In genomic region chr4:77600521-77601451, GRCh38 we compare ENCODE assay signal across 8 cellular contexts. TPM values are rescaled to one million over a fixed set of nuclear protein-coding genes. Genes with fewer than 3 reads are reported as not detected.
DNase-seq lines count a peak whose midpoint lies in the region; ATAC-seq and TF ChIP-seq lines count a peak whose summit lies in the region.

No MANE protein-coding gene starts in this region.

- TF ChIP-seq CTCF in GM10248 (IDR thresholded peaks at IDR 0.05; ENCODE audit: control extremely low read depth, extremely low read depth, low read depth, missing control alignments) (peak; percentile 69), HL-60 (IDR thresholded peaks at IDR 0.05; ENCODE audit: insufficient read depth, low read length) (peak; percentile 67), parathyroid adenoma (IDR thresholded peaks at IDR 0.05) (peak; percentile 30)

- no peaks in the 10 kb centered on the region for H3K4me1 ChIP-seq in parathyroid adenoma

- peaks cover 1% of the 10 kb centered on the region for H3K36me3 Mint-ChIP-seq in activated T-helper 2 cell treated with anti-CD3 and anti-CD28 coated beads, Interferon-gamma antibody, Interleukin-2, Interleukin-4, amounts not matched to agents 10 μg/mL and 5 μg/mL and 100 μg/mL, durations not matched to agents 14 hours and 24 hours and 36 hours (ENCODE audit: low read depth)

- H3K4me3 Mint-ChIP-seq in activated T-helper 2 cell treated with anti-CD3 and anti-CD28 coated beads, Interferon-gamma antibody, Interleukin-2, Interleukin-4, amounts not matched to agents 10 μg/mL and 5 μg/mL and 100 μg/mL, durations not matched to agents 14 hours and 24 hours and 36 hours (ENCODE audit: low read depth): no peak overlapping the region

- no peak overlapping the region for H3K27ac Mint-ChIP-seq in activated T-helper 2 cell treated with anti-CD3 and anti-CD28 coated beads, Interferon-gamma antibody, Interleukin-2, Interleukin-4, amounts not matched to agents 10 μg/mL and 5 μg/mL and 100 μg/mL, durations not matched to agents 14 hours and 24 hours and 36 hours

- H3K4me2 ChIP-seq in parathyroid adenoma (ENCODE audit: low read length): no peak overlapping the region

- H3K36me3 ChIP-seq in parathyroid adenoma (ENCODE audit: control insufficient read depth, insufficient read depth, low read length): no peaks in the 10 kb centered on the region

- H3K27ac ChIP-seq in HL-60 (replicated peaks): no peak overlapping the region
- H3K27ac ChIP-seq in parathyroid adenoma: no peak overlapping the region

- no peak for TF ChIP-seq POLR2A in erythroblast (IDR thresholded peaks at IDR 0.05; ENCODE audit: low read length)

- intact Hi-C loops in activated T-helper 2 cell treated with anti-CD3 and anti-CD28 coated beads, Interferon-gamma antibody, Interleukin-2, Interleukin-4, amounts not matched to agents 10 μg/mL and 5 μg/mL and 100 μg/mL, durations not matched to agents 14 hours and 24 hours and 36 hours (cut with micrococcal nuclease): loop anchor here (1.0 to 2.0 kb wide), 6 partner anchors 14 to 215 kb away; no protein-coding TSS in a partner anchor

- CTCF ChIA-PET in GM10248 (lab: Yijun Ruan, JAX): interaction anchor here (0.6 to 8.0 kb wide), 48 partner anchors 8 to 1130 kb away, joined by 3 to 96 read pairs (median 4); no protein-coding TSS in a partner anchor

- DNase-seq in Ammon's horn (ENCODE audit: low spot score) (peak; percentile 38), GM10248 (ENCODE audit: extremely low spot score) (peak; percentile 42), HL-60 (ENCODE audit: low read depth in 1 of 2, low spot score in 1 of 2) (peak in 1 of 2 experiments; percentile 31), erythroblast (lab: John Stamatoyannopoulos, UW) (peak; percentile 9 to 33), NCI-H526 treated with DMSO at 0.1 percent for 48 hours (lab: John Stamatoyannopoulos, UW) (no peak)
- DNase-seq in activated T-helper 2 cell treated with anti-CD3 and anti-CD28 coated beads, Interferon-gamma antibody, Interleukin-2, Interleukin-4, amounts not matched to agents 10 μg/mL and 5 μg/mL and 100 μg/mL, durations not matched to agents 14 hours and 24 hours and 36 hours (ENCODE audit: low spot score): no peak

- peaks cover 1% of the 10 kb centered on the region for H3K9me3 Mint-ChIP-seq in activated T-helper 2 cell treated with anti-CD3 and anti-CD28 coated beads, Interferon-gamma antibody, Interleukin-2, Interleukin-4, amounts not matched to agents 10 μg/mL and 5 μg/mL and 100 μg/mL, durations not matched to agents 14 hours and 24 hours and 36 hours

- H2AFZ ChIP-seq in parathyroid adenoma: no peak overlapping the region

- POLR2A ChIA-PET in GM10248 (lab: Yijun Ruan, JAX): no interaction called here

- H3K4me1 Mint-ChIP-seq in activated T-helper 2 cell treated with anti-CD3 and anti-CD28 coated beads, Interferon-gamma antibody, Interleukin-2, Interleukin-4, amounts not matched to agents 10 μg/mL and 5 μg/mL and 100 μg/mL, durations not matched to agents 14 hours and 24 hours and 36 hours (ENCODE audit: low read depth): peaks cover 40% of the 10 kb centered on the region

- no peak overlapping the region for H3K9ac ChIP-seq in parathyroid adenoma

- H3K4me3 ChIP-seq in HL-60 (replicated peaks; ENCODE audit: insufficient read depth, low read length): no peak overlapping the region
- no peak overlapping the region for H3K4me3 ChIP-seq in parathyroid adenoma (ENCODE audit: low read depth, low read length)

- H3K79me2 ChIP-seq in parathyroid adenoma: no peaks in the 10 kb centered on the region

- no peaks in the 10 kb centered on the region for H3K9me3 ChIP-seq in parathyroid adenoma (ENCODE audit: control insufficient read depth, low read length)

- peaks cover 10% of the 10 kb centered on the region for H3K27me3 Mint-ChIP-seq in activated T-helper 2 cell treated with anti-CD3 and anti-CD28 coated beads, Interferon-gamma antibody, Interleukin-2, Interleukin-4, amounts not matched to agents 10 μg/mL and 5 μg/mL and 100 μg/mL, durations not matched to agents 14 hours and 24 hours and 36 hours (ENCODE audit: low read depth)

- peak; percentile 87 for ATAC-seq in SK-N-SH treated with all-trans-retinoic acid at 6 μM for 48 hours

- H3K27me3 ChIP-seq in HL-60 (ENCODE audit: insufficient read depth, poor library complexity, severe bottlenecking): no peaks in the 10 kb centered on the region
- no peaks in the 10 kb centered on the region for H3K27me3 ChIP-seq in parathyroid adenoma (ENCODE audit: control insufficient read depth, insufficient read depth, low read length)

TF ChIP-seq in SK-N-SH treated with all-trans-retinoic acid at 6 μM for 48 hours, 23 proteins besides CTCF, POLR2A, EP300 and RAD21:
- no peak for TF ChIP-seq OSR1 (CRISPR knock-in tag; IDR thresholded peaks at IDR 0.05)
- no peak for TF ChIP-seq SNAI2 (CRISPR knock-in tag; IDR thresholded peaks at IDR 0.05)
- no peak for TF ChIP-seq ZFP3 (CRISPR knock-in tag; IDR thresholded peaks at IDR 0.05)
- TF ChIP-seq, protein P1, sequence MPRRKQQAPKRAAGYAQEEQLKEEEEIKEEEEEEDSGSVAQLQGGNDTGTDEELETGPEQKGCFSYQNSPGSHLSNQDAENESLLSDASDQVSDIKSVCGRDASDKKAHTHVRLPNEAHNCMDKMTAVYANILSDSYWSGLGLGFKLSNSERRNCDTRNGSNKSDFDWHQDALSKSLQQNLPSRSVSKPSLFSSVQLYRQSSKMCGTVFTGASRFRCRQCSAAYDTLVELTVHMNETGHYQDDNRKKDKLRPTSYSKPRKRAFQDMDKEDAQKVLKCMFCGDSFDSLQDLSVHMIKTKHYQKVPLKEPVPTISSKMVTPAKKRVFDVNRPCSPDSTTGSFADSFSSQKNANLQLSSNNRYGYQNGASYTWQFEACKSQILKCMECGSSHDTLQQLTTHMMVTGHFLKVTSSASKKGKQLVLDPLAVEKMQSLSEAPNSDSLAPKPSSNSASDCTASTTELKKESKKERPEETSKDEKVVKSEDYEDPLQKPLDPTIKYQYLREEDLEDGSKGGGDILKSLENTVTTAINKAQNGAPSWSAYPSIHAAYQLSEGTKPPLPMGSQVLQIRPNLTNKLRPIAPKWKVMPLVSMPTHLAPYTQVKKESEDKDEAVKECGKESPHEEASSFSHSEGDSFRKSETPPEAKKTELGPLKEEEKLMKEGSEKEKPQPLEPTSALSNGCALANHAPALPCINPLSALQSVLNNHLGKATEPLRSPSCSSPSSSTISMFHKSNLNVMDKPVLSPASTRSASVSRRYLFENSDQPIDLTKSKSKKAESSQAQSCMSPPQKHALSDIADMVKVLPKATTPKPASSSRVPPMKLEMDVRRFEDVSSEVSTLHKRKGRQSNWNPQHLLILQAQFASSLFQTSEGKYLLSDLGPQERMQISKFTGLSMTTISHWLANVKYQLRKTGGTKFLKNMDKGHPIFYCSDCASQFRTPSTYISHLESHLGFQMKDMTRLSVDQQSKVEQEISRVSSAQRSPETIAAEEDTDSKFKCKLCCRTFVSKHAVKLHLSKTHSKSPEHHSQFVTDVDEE (CRISPR knock-in tag; IDR thresholded peaks at IDR 0.05): no peak
- TF ChIP-seq ARNTL (CRISPR knock-in tag; IDR thresholded peaks at IDR 0.05; ENCODE audit: borderline replicate concordance, low read depth): no peak
- TF ChIP-seq ZC3H10 (CRISPR knock-in tag; IDR thresholded peaks at IDR 0.05): no peak
- no peak for TF ChIP-seq RARB (CRISPR knock-in tag; IDR thresholded peaks at IDR 0.05)
- TF ChIP-seq, protein P2, sequence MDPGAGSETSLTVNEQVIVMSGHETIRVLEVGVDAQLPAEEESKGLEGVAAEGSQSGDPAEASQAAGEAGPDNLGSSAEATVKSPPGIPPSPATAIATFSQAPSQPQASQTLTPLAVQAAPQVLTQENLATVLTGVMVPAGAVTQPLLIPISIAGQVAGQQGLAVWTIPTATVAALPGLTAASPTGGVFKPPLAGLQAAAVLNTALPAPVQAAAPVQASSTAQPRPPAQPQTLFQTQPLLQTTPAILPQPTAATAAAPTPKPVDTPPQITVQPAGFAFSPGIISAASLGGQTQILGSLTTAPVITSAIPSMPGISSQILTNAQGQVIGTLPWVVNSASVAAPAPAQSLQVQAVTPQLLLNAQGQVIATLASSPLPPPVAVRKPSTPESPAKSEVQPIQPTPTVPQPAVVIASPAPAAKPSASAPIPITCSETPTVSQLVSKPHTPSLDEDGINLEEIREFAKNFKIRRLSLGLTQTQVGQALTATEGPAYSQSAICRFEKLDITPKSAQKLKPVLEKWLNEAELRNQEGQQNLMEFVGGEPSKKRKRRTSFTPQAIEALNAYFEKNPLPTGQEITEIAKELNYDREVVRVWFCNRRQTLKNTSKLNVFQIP (CRISPR knock-in tag; IDR thresholded peaks at IDR 0.05; ENCODE audit: borderline replicate concordance, low read depth): no peak
- no peak for TF ChIP-seq CSDC2 (CRISPR knock-in tag; IDR thresholded peaks at IDR 0.05)
- no peak for TF ChIP-seq CREB5 (CRISPR knock-in tag; IDR thresholded peaks at IDR 0.05; ENCODE audit: low read depth)
- TF ChIP-seq ZNF70 (CRISPR knock-in tag; IDR thresholded peaks at IDR 0.05): no peak
TF ChIP-seq in SK-N-SH treated with all-trans-retinoic acid at 6 μM for 48 hours: peak in this region for 0.

RNA-seq across cellular contexts. Expression of gene CXCL13, which starts 4.8 kb away (rescaled TPM):
- total RNA-seq in activated T-helper 2 cell treated with anti-CD3 and anti-CD28 coated beads, Interferon-gamma antibody, Interleukin-2, Interleukin-4, amounts not matched to agents 10 μg/mL and 5 μg/mL and 100 μg/mL, durations not matched to agents 14 hours and 24 hours and 36 hours: 82.6 and 87.2 TPM in 2 replicates

Comparison
In these comparisons a context has a peak if more than half of its experiments do, and no peak if none do; other contexts are left out.
1. DNase-seq: peak in Ammon's horn (single experiment), GM10248 (single experiment) and erythroblast (2 of 2); none in activated T-helper 2 cell treated with anti-CD3 and anti-CD28 coated beads, Interferon-gamma antibody, Interleukin-2, Interleukin-4, amounts not matched to agents 10 μg/mL and 5 μg/mL and 100 μg/mL, durations not matched to agents 14 hours and 24 hours and 36 hours (single experiment) and NCI-H526 treated with DMSO at 0.1 percent for 48 hours (single experiment).
2. Peak in every context shown above with its lines, with median percentiles within 50 percentile points of each other: CTCF ChIP-seq.